19 cellular contexts compared by ENCODE assay signal in the genomic region with DNA sequence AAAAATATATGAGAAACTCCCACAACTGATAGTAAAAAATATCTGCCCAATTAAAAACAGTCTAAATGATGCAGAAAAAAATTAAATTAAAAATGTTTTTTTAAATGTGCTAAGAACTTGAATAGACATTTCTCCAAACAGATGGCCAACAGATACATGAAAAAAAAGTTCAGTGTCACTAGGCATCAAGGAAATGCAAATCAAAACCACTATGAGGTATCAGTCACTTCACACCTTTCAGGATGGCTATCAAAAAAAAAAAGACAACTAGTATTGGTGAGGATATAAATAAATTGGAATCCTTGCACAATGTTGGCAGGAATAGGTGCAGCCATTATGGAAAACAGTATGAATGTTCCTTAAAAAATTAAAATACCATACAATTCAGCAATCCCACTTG. TPM values are rescaled to one million over a fixed set of nuclear protein-coding genes. Genes with fewer than 3 reads are reported as not detected.
DNase-seq lines count a peak whose midpoint lies in the region; ATAC-seq, FAIRE-seq and TF ChIP-seq lines count a peak whose summit lies in the region.
"Had no signal": no experiment of that assay in that cellular context is flagged by ENCODE, and none has a peak within 500 bp of the region (broad histone marks: within the 10 kb centered on the region; RNA-seq: fewer than 3 reads in every experiment).

No MANE protein-coding gene starts in this region.

- H2AFZ ChIP-seq in Karpas-422 (ENCODE audit: low read length): no peak overlapping the region

- H3K27ac ChIP-seq in Karpas-422 (ENCODE audit: low read length) (peak overlapping the region; percentile 43; the same call in 1 of the 2 replicates), psoas muscle (no peak overlapping the region)
- H3K27ac ChIP-seq: ovary had no signal

- no peak overlapping the region for H3K4me3 ChIP-seq in Karpas-422 (ENCODE audit: low read length)
- H3K4me3 ChIP-seq in psoas muscle: no peak overlapping the region
- H3K4me3 ChIP-seq: dorsolateral prefrontal cortex, ovary had no signal

- no peak overlapping the region for H3K4me2 ChIP-seq in Karpas-422 (ENCODE audit: low read depth, low read length, poor library complexity, severe bottlenecking)

- intact Hi-C loops in activated T-helper 2 cell treated with anti-CD3 and anti-CD28 coated beads, Interferon-gamma antibody, Interleukin-2, Interleukin-4, amounts not matched to agents 10 μg/mL and 5 μg/mL and 100 μg/mL, durations not matched to agents 14 hours and 24 hours and 36 hours (cut with micrococcal nuclease): no loop called here
- intact Hi-C loops in psoas muscle (cut with DNase I): no loop called here

- H4K20me1 ChIP-seq in Karpas-422 (ENCODE audit: insufficient read depth, low read depth, low read length): peaks cover 14% of the 10 kb centered on the region

- H3K27me3 ChIP-seq in Karpas-422 (ENCODE audit: low read length) (no peaks in the 10 kb centered on the region), psoas muscle (ENCODE audit: insufficient read depth in 3 of 3, low read length in 2 of 3) (no peaks in the 10 kb centered on the region)
- H3K27me3 ChIP-seq: dorsolateral prefrontal cortex, ovary had no signal

- H3K27me3 Mint-ChIP-seq in HFFc6 (ENCODE audit: insufficient read depth): no peaks in the 10 kb centered on the region
- no peaks in the 10 kb centered on the region for H3K27me3 Mint-ChIP-seq in activated T-helper 2 cell treated with anti-CD3 and anti-CD28 coated beads, Interferon-gamma antibody, Interleukin-2, Interleukin-4, amounts not matched to agents 10 μg/mL and 5 μg/mL and 100 μg/mL, durations not matched to agents 14 hours and 24 hours and 36 hours (ENCODE audit: low read depth)
- H3K27me3 Mint-ChIP-seq: activated CD8-positive, alpha-beta T cell treated with anti-CD3 and anti-CD28 coated beads for 36 hours had no signal

- no peak overlapping the region for H3K27ac Mint-ChIP-seq in HFFc6
- H3K27ac Mint-ChIP-seq in activated T-helper 2 cell treated with anti-CD3 and anti-CD28 coated beads, Interferon-gamma antibody, Interleukin-2, Interleukin-4, amounts not matched to agents 10 μg/mL and 5 μg/mL and 100 μg/mL, durations not matched to agents 14 hours and 24 hours and 36 hours: no peak overlapping the region
- H3K27ac Mint-ChIP-seq: WTC11 had no signal

- no peaks in the 10 kb centered on the region for H3K9me3 Mint-ChIP-seq in HFFc6
- H3K9me3 Mint-ChIP-seq in activated T-helper 2 cell treated with anti-CD3 and anti-CD28 coated beads, Interferon-gamma antibody, Interleukin-2, Interleukin-4, amounts not matched to agents 10 μg/mL and 5 μg/mL and 100 μg/mL, durations not matched to agents 14 hours and 24 hours and 36 hours: no peaks in the 10 kb centered on the region
- H3K9me3 Mint-ChIP-seq: activated CD8-positive, alpha-beta T cell treated with anti-CD3 and anti-CD28 coated beads for 36 hours; WTC11 had no signal

- peaks cover 92% of the 10 kb centered on the region for H3K79me2 ChIP-seq in Karpas-422 (ENCODE audit: low read length)

- no peaks in the 10 kb centered on the region for H3K9me2 ChIP-seq in Karpas-422 (replicated peaks; ENCODE audit: insufficient read depth, low read length)

- peaks cover 77% of the 10 kb centered on the region for H3K36me3 ChIP-seq in Karpas-422 (ENCODE audit: insufficient read depth, low read length)
- peaks cover 3 to 55% of the 10 kb centered on the region in 2 donors for H3K36me3 ChIP-seq in psoas muscle (ENCODE audit: insufficient read depth in 1 of 2, low read depth in 1 of 2)
- H3K36me3 ChIP-seq: ovary had no signal

- ATAC-seq in HG02678 (IDR thresholded peaks at IDR 0.05; ENCODE audit: unreplicated experiment) (peak; percentile 63), GM18868 (IDR thresholded peaks at IDR 0.05; ENCODE audit: unreplicated experiment) (no peak), psoas muscle (no peak)
- ATAC-seq: activated CD8-positive, alpha-beta T cell treated with anti-CD3 and anti-CD28 coated beads for 36 hours; WTC11 had no signal

- H3K4me1 ChIP-seq in Karpas-422 (ENCODE audit: low read length) (peaks cover 17% of the 10 kb centered on the region), psoas muscle (peaks cover 15% of the 10 kb centered on the region)

- no peak overlapping the region for H3K4me3 Mint-ChIP-seq in HFFc6
- no peak overlapping the region for H3K4me3 Mint-ChIP-seq in activated T-helper 2 cell treated with anti-CD3 and anti-CD28 coated beads, Interferon-gamma antibody, Interleukin-2, Interleukin-4, amounts not matched to agents 10 μg/mL and 5 μg/mL and 100 μg/mL, durations not matched to agents 14 hours and 24 hours and 36 hours (ENCODE audit: low read depth)
- H3K4me3 Mint-ChIP-seq: activated CD8-positive, alpha-beta T cell treated with anti-CD3 and anti-CD28 coated beads for 36 hours; WTC11 had no signal

- H3K4me1 Mint-ChIP-seq in HFFc6 (ENCODE audit: low read depth): no peaks in the 10 kb centered on the region
- H3K4me1 Mint-ChIP-seq in activated T-helper 2 cell treated with anti-CD3 and anti-CD28 coated beads, Interferon-gamma antibody, Interleukin-2, Interleukin-4, amounts not matched to agents 10 μg/mL and 5 μg/mL and 100 μg/mL, durations not matched to agents 14 hours and 24 hours and 36 hours (ENCODE audit: low read depth): peaks cover 33% of the 10 kb centered on the region
- H3K4me1 Mint-ChIP-seq: WTC11 had no signal

- no peaks in the 10 kb centered on the region for H3K9me3 ChIP-seq in Karpas-422 (ENCODE audit: low read length)
- H3K9me3 ChIP-seq in psoas muscle: no peaks in the 10 kb centered on the region
- H3K9me3 ChIP-seq: ovary had no signal

- peaks cover 33% of the 10 kb centered on the region for H3K36me3 Mint-ChIP-seq in HFFc6 (ENCODE audit: low read depth)
- peaks cover 80% of the 10 kb centered on the region for H3K36me3 Mint-ChIP-seq in activated T-helper 2 cell treated with anti-CD3 and anti-CD28 coated beads, Interferon-gamma antibody, Interleukin-2, Interleukin-4, amounts not matched to agents 10 μg/mL and 5 μg/mL and 100 μg/mL, durations not matched to agents 14 hours and 24 hours and 36 hours (ENCODE audit: low read depth)

- DNase-seq in GM18507 (ENCODE audit: extremely low spot score, insufficient read length, low read depth) (no peak), GM20000 (ENCODE audit: low spot score) (peak; percentile 19), Karpas-422 (no peak), HFFc6 (no peak), psoas muscle (no peak)
- DNase-seq in activated T-helper 2 cell treated with anti-CD3 and anti-CD28 coated beads, Interferon-gamma antibody, Interleukin-2, Interleukin-4, amounts not matched to agents 10 μg/mL and 5 μg/mL and 100 μg/mL, durations not matched to agents 14 hours and 24 hours and 36 hours (ENCODE audit: low spot score): no peak
- DNase-seq: activated CD8-positive, alpha-beta T cell treated with anti-CD3 and anti-CD28 coated beads for 36 hours; DMS79; dorsolateral prefrontal cortex; erythroblast; ovary; Right ventricle myocardium superior; T-helper 1 cell had no signal

- peak; percentile 73 for FAIRE-seq in GM18507 (lab: Jason Lieb, UNC)
- FAIRE-seq: islet of Langerhans had no signal

- TF ChIP-seq CTCF in GM20000 (IDR thresholded peaks at IDR 0.05; ENCODE audit: extremely low read depth, missing control alignments): no peak
- TF ChIP-seq CTCF in HFFc6 (IDR thresholded peaks at IDR 0.05): no peak
- no peak for TF ChIP-seq CTCF in psoas muscle (IDR thresholded peaks at IDR 0.05)

- H3K9ac ChIP-seq in Karpas-422 (ENCODE audit: low read length): no peak overlapping the region

RNA-seq across cellular contexts. Expression of a gene that starts 16.6 kb away (rescaled TPM):
- total RNA-seq in Karpas-422 (2014; rRNA removed; shearing (Covaris generic); ENCODE audit: low replicate concordance): 64.1 and 78.0 TPM in 2 replicates
- 10 to 100 TPM; 29.1 to 34.3 (median 31.8) TPM for total RNA-seq in HFFc6 (2021; fragmentation: NEBNext Ultra II Directional; extraction: Animal tissue kit (Norgen Biotek cat#: 25700))
- 37.4 and 40.3 TPM in 2 replicates for total RNA-seq in activated T-helper 2 cell treated with anti-CD3 and anti-CD28 coated beads, Interferon-gamma antibody, Interleukin-2, Interleukin-4, amounts not matched to agents 10 μg/mL and 5 μg/mL and 100 μg/mL, durations not matched to agents 14 hours and 24 hours and 36 hours
- total RNA-seq in psoas muscle: 10 to 100 TPM; 16.7 to 23.7 (median 18.7) TPM
- polyA plus RNA-seq in psoas muscle: 10 to 100 TPM; 14.9 to 21.1 (median 15.2) TPM

RNA-seq across cellular contexts. Expression of a gene that starts 54.7 kb away (rescaled TPM):
- 9.3 and 10.2 TPM in 2 replicates for total RNA-seq in Karpas-422 (2014; rRNA removed; shearing (Covaris generic); ENCODE audit: low replicate concordance)
- total RNA-seq in HFFc6 (2021; fragmentation: NEBNext Ultra II Directional; extraction: Animal tissue kit (Norgen Biotek cat#: 25700)): under 1 TPM; 0.14 to 0.85 (median 0.38) TPM
- 0.76 and 1.1 TPM in 2 replicates for total RNA-seq in activated T-helper 2 cell treated with anti-CD3 and anti-CD28 coated beads, Interferon-gamma antibody, Interleukin-2, Interleukin-4, amounts not matched to agents 10 μg/mL and 5 μg/mL and 100 μg/mL, durations not matched to agents 14 hours and 24 hours and 36 hours
- total RNA-seq in psoas muscle: under 1 TPM in 3 of 4 donors, not detected in 1; 0.19 to 0.25 (median 0.24) TPM
- under 1 TPM; 0.10 to 0.20 (median 0.18) TPM for polyA plus RNA-seq in psoas muscle
- total RNA-seq: glomerular endothelial cell, lung microvascular endothelial cell had no signal
